ENCODE assay signal across 8 cellular contexts in genomic region chrX:110847334-110847733, GRCh38. TPM values are rescaled to one million over a fixed set of nuclear protein-coding genes. Genes with fewer than 3 reads are reported as not detected.
A peak's percentile ranks its signal among the peaks of the same experiment; 100 is the strongest.
DNase-seq lines count a peak whose midpoint lies in the region; ATAC-seq and TF ChIP-seq lines count a peak whose summit lies in the region.

No MANE protein-coding gene starts in this region.

- intact Hi-C loops in sigmoid colon (cut with DNase I) = loop anchor here (1.0 to 10.0 kb wide), 2 partner anchors 153 to 397 kb away; no protein-coding TSS in a partner anchor

- ATAC-seq in GM18502 (IDR thresholded peaks at IDR 0.05; ENCODE audit: poor library complexity, unreplicated experiment) (peak; percentile 82), HG02870 (IDR thresholded peaks at IDR 0.05; ENCODE audit: unreplicated experiment) (peak; percentile 80), WTC11 (peak; percentile 77), HG03521 (IDR thresholded peaks at IDR 0.05; ENCODE audit: unreplicated experiment) (no peak)

- H3K36me3 ChIP-seq in BJ (ENCODE audit: control insufficient read depth, insufficient read depth, low read length) (no peaks in the 10 kb centered on the region), sigmoid colon (no peaks in the 10 kb centered on the region)

- no peaks in the 10 kb centered on the region for H3K9me3 Mint-ChIP-seq in WTC11
- H3K9me3 Mint-ChIP-seq in glutamatergic neuron (ENCODE audit: unreplicated experiment) = no peaks in the 10 kb centered on the region

- H3K4me3 ChIP-seq in BJ (ENCODE audit: low read depth, low read length) (no peak overlapping the region), sigmoid colon (no peak overlapping the region)

- H3K4me1 ChIP-seq in sigmoid colon = no peaks in the 10 kb centered on the region

- H3K4me3 Mint-ChIP-seq in WTC11 (no peak overlapping the region), glutamatergic neuron (ENCODE audit: unreplicated experiment) (no peak overlapping the region)

- CTCF ChIA-PET in BJ (lab: Yijun Ruan, JAX) (interaction anchor here (1.0 to 1.9 kb wide), 13 partner anchors 9 to 423 kb away, joined by 3 to 17 read pairs (median 4); no protein-coding TSS in a partner anchor), WTC11 (lab: Charles Lee) (interaction anchor here (0.6 to 2.1 kb wide), 26 partner anchors 10 to 679 kb away, joined by 3 to 42 read pairs (median 4); partner anchors contain the start of gene CHRDL1)

- POLR2A ChIA-PET in BJ (lab: Charles Lee) (no interaction called here), WTC11 (lab: Charles Lee) (no interaction called here)

- DNase-seq in BJ (ENCODE audit: low read depth) (no peak), NCI-H1930 (lab: John Stamatoyannopoulos, UW) (peak; percentile 21 to 61), WTC11 (ENCODE audit: low spot score) (no peak), glutamatergic neuron (no peak), sigmoid colon (no peak)

- no peak for TF ChIP-seq POLR2A in sigmoid colon (IDR thresholded peaks at IDR 0.05)

- WGBS in sigmoid colon, 2 donors = 2 to 8% methylated on average over 5 of the region's 5 CpGs

- H3K9me3 ChIP-seq in sigmoid colon = no peaks in the 10 kb centered on the region

- no peaks in the 10 kb centered on the region for H3K27me3 Mint-ChIP-seq in WTC11 (ENCODE audit: low read depth)
- no peaks in the 10 kb centered on the region for H3K27me3 Mint-ChIP-seq in glutamatergic neuron (ENCODE audit: unreplicated experiment)

- TF ChIP-seq CTCF in BJ (IDR thresholded peaks at IDR 0.05; ENCODE audit: insufficient read depth, low read depth, low read length) = peak; percentile 27; the same call in 1 of the 2 replicates
- 0 out of 2 replicates have a peak, but pooled peaks have one; percentile 28 for TF ChIP-seq CTCF in WTC11 (IDR thresholded peaks at IDR 0.05)
- peak; percentile 63 for TF ChIP-seq CTCF in glutamatergic neuron (IDR thresholded peaks at IDR 0.05; ENCODE audit: partially characterized antibody, unreplicated experiment)
- peak; percentile 14 to 46 (median 32) for TF ChIP-seq CTCF in sigmoid colon (IDR thresholded peaks at IDR 0.05)

- H3K27ac Mint-ChIP-seq in WTC11 = no peak overlapping the region
- no peak overlapping the region for H3K27ac Mint-ChIP-seq in glutamatergic neuron (ENCODE audit: unreplicated experiment)

- H3K4me1 Mint-ChIP-seq in WTC11 (no peaks in the 10 kb centered on the region), glutamatergic neuron (ENCODE audit: low read depth, unreplicated experiment) (peaks cover 6% of the 10 kb centered on the region)

- no peak for TF ChIP-seq EP300 in sigmoid colon (IDR thresholded peaks at IDR 0.05)

- H3K27ac ChIP-seq in sigmoid colon = no peak overlapping the region

- H3K27me3 ChIP-seq in BJ (ENCODE audit: control insufficient read depth, insufficient read depth, low read length) = no peaks in the 10 kb centered on the region
- H3K27me3 ChIP-seq in sigmoid colon = no peaks in the 10 kb centered on the region

- H3K36me3 Mint-ChIP-seq in WTC11 (no peaks in the 10 kb centered on the region), glutamatergic neuron (ENCODE audit: unreplicated experiment) (no peaks in the 10 kb centered on the region)

TF ChIP-seq in WTC11, 78 proteins besides CTCF, POLR2A, EP300 and RAD21:
- no peak for TF ChIP-seq ZNF532 (CRISPR knock-in tag; IDR thresholded peaks at IDR 0.05; ENCODE audit: borderline replicate concordance)

RNA-seq across cellular contexts. Expression of gene CHRDL1, which starts 51.7 kb away (rescaled TPM):
- polyA plus RNA-seq in BJ (2011; rRNA removed) = 4.3 TPM in 2 replicates
- polyA minus RNA-seq in BJ (2011; rRNA and poly(A)+ RNA removed) = 0.57 and 0.62 TPM in 2 replicates
- total RNA-seq in WTC11 (2021) = 11.1 to 11.5 TPM (median 11.5 TPM) in 3 replicates
- 38.2 TPM for total RNA-seq in glutamatergic neuron (ENCODE audit: unreplicated experiment)
- 100 to 1,000 TPM; 113 to 365 (median 186) TPM for total RNA-seq in sigmoid colon
- polyA plus RNA-seq in sigmoid colon = 10 to 100 TPM in 2 of 3 donors, 1 to 10 TPM in 1; 3.9 to 21.5 (median 11.4) TPM

Comparison
In these comparisons a context has a peak if more than half of its experiments do, and no peak if none do; other contexts are left out.
1. DNase-seq: peak in NCI-H1930 (2 of 2); none in BJ (single experiment), WTC11 (single experiment), glutamatergic neuron (single experiment) and sigmoid colon (single experiment).
2. Peak in every context shown above with its lines, with median percentiles within 50 percentile points of each other: CTCF ChIP-seq.